Comparison of ENCODE assay signal across 18 cellular contexts in genomic region chr1:201704439-201704792, GRCh38.
DNase-seq lines count a peak whose midpoint lies in the region; ATAC-seq and TF ChIP-seq lines count a peak whose summit lies in the region.
"Had no signal": no experiment of that assay in that cellular context is flagged by ENCODE, and none has a peak within 500 bp of the region (broad histone marks: within the 10 kb centered on the region; RNA-seq: fewer than 3 reads in every experiment).

No MANE protein-coding gene starts in this region.

- H3K27ac Mint-ChIP-seq in mesothelial cell of epicardium: no peak overlapping the region
- H3K27ac Mint-ChIP-seq: activated B cell treated with CpG ODN at 0.5 μM for 24 hours; activated CD4-positive, alpha-beta memory T cell treated with anti-CD3 and anti-CD28 coated beads, Interleukin-2, amount 10 ng/mL, durations not matched to agents 7 days and 5 days; activated naive CD4-positive, alpha-beta T cell treated with anti-CD3 and anti-CD28 coated beads, Interleukin-2, amount 10 ng/mL, durations not matched to agents 7 days and 5 days; activated T-cell treated with anti-CD3 and anti-CD28 coated beads, Interleukin-2, amount 50 U/mL, for 24 hours; GM23338; T-helper 17 cell had no signal

- H2AFZ ChIP-seq in PC-3 (ENCODE audit: low read length): no peak overlapping the region
- H2AFZ ChIP-seq: GM23338, hepatocyte had no signal

- POLR2A ChIA-PET in HEK293 (lab: Yijun Ruan, JAX): interaction anchor here (1.0 kb wide), 1 partner anchor 145 kb away, joined by 3 read pairs; no protein-coding TSS in a partner anchor
- POLR2A ChIA-PET in PC-3 (lab: Charles Lee; ENCODE audit: unreplicated experiment): interaction anchor here (0.5 to 0.6 kb wide), 2 partner anchors 143 to 182 kb away, joined by 4 to 6 read pairs; no protein-coding TSS in a partner anchor

- H3K36me3 ChIP-seq in HEK293 (ENCODE audit: control insufficient read depth in 2 of 2, insufficient read depth in 1 of 2, low read length in 2 of 2) (no peaks in the 10 kb centered on the region), RWPE2 (ENCODE audit: low read depth) (no peaks in the 10 kb centered on the region), thoracic aorta (no peaks in the 10 kb centered on the region), PC-3 (ENCODE audit: low read depth, low read length) (no peaks in the 10 kb centered on the region)
- H3K36me3 ChIP-seq: ascending aorta, SJCRH30 had no signal

- H3F3A ChIP-seq in PC-3 (ENCODE audit: low read length, unreplicated experiment): no peaks in the 10 kb centered on the region

- no peaks in the 10 kb centered on the region for H3K4me1 ChIP-seq in HEK293 (ENCODE audit: control insufficient read depth, insufficient read depth, low read length)
- no peaks in the 10 kb centered on the region for H3K4me1 ChIP-seq in RWPE2 (ENCODE audit: insufficient read depth, poor library complexity, severe bottlenecking)
- H3K4me1 ChIP-seq in thoracic aorta (ENCODE audit: control insufficient read depth in 1 of 2, low read depth in 2 of 2): peaks cover 5 to 30% of the 10 kb centered on the region in 2 donors
- no peaks in the 10 kb centered on the region for H3K4me1 ChIP-seq in PC-3 (ENCODE audit: insufficient read depth, low read length)

- H3K4me2 ChIP-seq in PC-3 (ENCODE audit: low read length): no peak overlapping the region

- CTCF ChIA-PET in HEK293 (lab: Yijun Ruan, JAX): interaction anchor here (0.6 to 20.2 kb wide), 33 partner anchors 8 to 269 kb away, joined by 3 to 593 read pairs (median 4); no protein-coding TSS in a partner anchor
- CTCF ChIA-PET in PC-3 (lab: Charles Lee): interaction anchor here (1.8 kb wide), 1 partner anchor 145 kb away, joined by 4 read pairs; no protein-coding TSS in a partner anchor

- ATAC-seq in RWPE2 (ENCODE audit: low read depth): no peak
- no peak for ATAC-seq in thoracic aorta (ENCODE audit: insufficient number of reproducible peaks, low FRiP score, low read depth)
- ATAC-seq in PC-3: no peak

- DNase-seq in RWPE2 (ENCODE audit: low spot score) (no peak), mesothelial cell of epicardium (ENCODE audit: low spot score in 2 of 2, unreplicated experiment in 2 of 2) (no peak), thoracic aorta (ENCODE audit: low spot score) (no peak), NCI-H345 treated with DMSO at 0.1 percent for 48 hours (lab: John Stamatoyannopoulos, UW; ENCODE audit: unreplicated experiment) (no peak), PC-3 (no peak), HK-2 (ENCODE audit: unreplicated experiment) (no peak)

- H3K9me3 ChIP-seq in HEK293 (ENCODE audit: control insufficient read depth, insufficient read depth, low read depth, low read length) (no peaks in the 10 kb centered on the region), RWPE2 (ENCODE audit: severe bottlenecking) (no peaks in the 10 kb centered on the region), thoracic aorta (no peaks in the 10 kb centered on the region), PC-3 (ENCODE audit: low read length) (no peaks in the 10 kb centered on the region)
- H3K9me3 ChIP-seq: ascending aorta, testis had no signal

- H3K4me1 Mint-ChIP-seq in mesothelial cell of epicardium: peaks cover 11% of the 10 kb centered on the region
- H3K4me1 Mint-ChIP-seq: activated B cell treated with CpG ODN at 0.5 μM for 24 hours; activated CD4-positive, alpha-beta memory T cell treated with anti-CD3 and anti-CD28 coated beads, Interleukin-2, amount 10 ng/mL, durations not matched to agents 7 days and 5 days; activated naive CD4-positive, alpha-beta T cell treated with anti-CD3 and anti-CD28 coated beads, Interleukin-2, amount 10 ng/mL, durations not matched to agents 7 days and 5 days; naive thymus-derived CD8-positive, alpha-beta T cell had no signal

- H3K27me3 ChIP-seq in RWPE2 (ENCODE audit: insufficient read depth, poor library complexity, severe bottlenecking): no peaks in the 10 kb centered on the region
- no peaks in the 10 kb centered on the region for H3K27me3 ChIP-seq in thoracic aorta (replicated peaks; ENCODE audit: insufficient read depth)
- no peaks in the 10 kb centered on the region for H3K27me3 ChIP-seq in PC-3 (ENCODE audit: low read length)
- H3K27me3 ChIP-seq: ascending aorta, hepatocyte, SJCRH30, testis had no signal

- H3K36me3 Mint-ChIP-seq in mesothelial cell of epicardium: peaks cover 6% of the 10 kb centered on the region
- H3K36me3 Mint-ChIP-seq: activated naive CD4-positive, alpha-beta T cell treated with anti-CD3 and anti-CD28 coated beads, Interleukin-2, amount 10 ng/mL, durations not matched to agents 7 days and 5 days had no signal

- H3K27me3 Mint-ChIP-seq in mesothelial cell of epicardium (ENCODE audit: low read depth): no peaks in the 10 kb centered on the region

- no peaks in the 10 kb centered on the region for H4K20me1 ChIP-seq in PC-3 (ENCODE audit: low read length)

- no peak overlapping the region for H3K4me3 Mint-ChIP-seq in mesothelial cell of epicardium
- H3K4me3 Mint-ChIP-seq: activated B cell treated with CpG ODN at 0.5 μM for 24 hours; activated CD4-positive, alpha-beta memory T cell treated with anti-CD3 and anti-CD28 coated beads, Interleukin-2, amount 10 ng/mL, durations not matched to agents 7 days and 5 days; activated naive CD4-positive, alpha-beta T cell treated with anti-CD3 and anti-CD28 coated beads, Interleukin-2, amount 10 ng/mL, durations not matched to agents 7 days and 5 days; activated T-cell treated with anti-CD3 and anti-CD28 coated beads, Interleukin-2, amount 50 U/mL, for 24 hours; GM23338; naive thymus-derived CD8-positive, alpha-beta T cell; T-helper 17 cell had no signal

- peaks cover 6% of the 10 kb centered on the region for H3K9me3 Mint-ChIP-seq in mesothelial cell of epicardium
- H3K9me3 Mint-ChIP-seq: activated CD4-positive, alpha-beta memory T cell treated with anti-CD3 and anti-CD28 coated beads, Interleukin-2, amount 10 ng/mL, durations not matched to agents 7 days and 5 days; activated naive CD4-positive, alpha-beta T cell treated with anti-CD3 and anti-CD28 coated beads, Interleukin-2, amount 10 ng/mL, durations not matched to agents 7 days and 5 days had no signal

- TF ChIP-seq CTCF in HEK293 (tag by site-specific recombination; IDR thresholded peaks at IDR 0.05) (no peak), RWPE2 (IDR thresholded peaks at IDR 0.05; ENCODE audit: poor library complexity, severe bottlenecking) (peak; percentile 79), mesothelial cell of epicardium (IDR thresholded peaks at IDR 0.05; ENCODE audit: unreplicated experiment) (peak; percentile 64), thoracic aorta (IDR thresholded peaks at IDR 0.05) (peak; percentile 1), PC-3 (conservative IDR thresholded peaks at IDR 0.05; ENCODE audit: low read depth, low read length) (no peak; the same call in 1 of the 2 replicates)

- no peaks in the 10 kb centered on the region for H3K9me2 ChIP-seq in PC-3 (replicated peaks; ENCODE audit: low read length)

- intact Hi-C loops in PC-3 (cut with micrococcal nuclease): loop anchor here (1.0 kb wide), 2 partner anchors 145 to 174 kb away; no protein-coding TSS in a partner anchor

- no peak overlapping the region for H3K4me3 ChIP-seq in HEK293 (ENCODE audit: low read depth, low read length)
- H3K4me3 ChIP-seq in RWPE2 (ENCODE audit: severe bottlenecking): no peak overlapping the region
- H3K4me3 ChIP-seq in thoracic aorta: no peak overlapping the region
- H3K4me3 ChIP-seq in PC-3 (ENCODE audit: low read length): no peak overlapping the region
- H3K4me3 ChIP-seq: ascending aorta, GM23338, hepatocyte, SJCRH30, testis had no signal

- no peak overlapping the region for H3K27ac ChIP-seq in HEK293 (ENCODE audit: extremely low read depth, low read depth, low read length)
- H3K27ac ChIP-seq in RWPE2 (ENCODE audit: poor library complexity, severe bottlenecking): no peak overlapping the region
- H3K27ac ChIP-seq in thoracic aorta: no peak overlapping the region
- no peak overlapping the region for H3K27ac ChIP-seq in PC-3 (ENCODE audit: low read length)
- H3K27ac ChIP-seq: hepatocyte, SJCRH30 had no signal

- no peaks in the 10 kb centered on the region for H3K79me2 ChIP-seq in PC-3 (ENCODE audit: low read length)

- H3K9ac ChIP-seq in PC-3 (ENCODE audit: low read length): no peak overlapping the region

- BruUV-seq in PC-3 (replicated peaks; lab: Mats Ljungman, UMichigan): no TSS peak

TF ChIP-seq in HEK293, 187 proteins besides CTCF, POLR2A, EP300 and RAD21:
- TF ChIP-seq KLF10 (tag by site-specific recombination; IDR thresholded peaks at IDR 0.05) (peak; percentile 3; the same call in 1 of the 2 replicates), ZBTB17 (tag by site-specific recombination; IDR thresholded peaks at IDR 0.05) (0 out of 2 replicates have a peak, but pooled peaks have one; percentile 2), ZNF433 (tag by site-specific recombination; IDR thresholded peaks at IDR 0.05; ENCODE audit: low read depth) (no peak)

Comparison
In these comparisons a context has a peak if more than half of its experiments do, and no peak if none do; other contexts are left out.
1. CTCF ChIP-seq: peak in RWPE2 (single experiment), mesothelial cell of epicardium (single experiment) and thoracic aorta (single experiment); none in HEK293 (single experiment) and PC-3 (single experiment).